ENCODE assay signal across 21 cellular contexts in the genomic region with DNA sequence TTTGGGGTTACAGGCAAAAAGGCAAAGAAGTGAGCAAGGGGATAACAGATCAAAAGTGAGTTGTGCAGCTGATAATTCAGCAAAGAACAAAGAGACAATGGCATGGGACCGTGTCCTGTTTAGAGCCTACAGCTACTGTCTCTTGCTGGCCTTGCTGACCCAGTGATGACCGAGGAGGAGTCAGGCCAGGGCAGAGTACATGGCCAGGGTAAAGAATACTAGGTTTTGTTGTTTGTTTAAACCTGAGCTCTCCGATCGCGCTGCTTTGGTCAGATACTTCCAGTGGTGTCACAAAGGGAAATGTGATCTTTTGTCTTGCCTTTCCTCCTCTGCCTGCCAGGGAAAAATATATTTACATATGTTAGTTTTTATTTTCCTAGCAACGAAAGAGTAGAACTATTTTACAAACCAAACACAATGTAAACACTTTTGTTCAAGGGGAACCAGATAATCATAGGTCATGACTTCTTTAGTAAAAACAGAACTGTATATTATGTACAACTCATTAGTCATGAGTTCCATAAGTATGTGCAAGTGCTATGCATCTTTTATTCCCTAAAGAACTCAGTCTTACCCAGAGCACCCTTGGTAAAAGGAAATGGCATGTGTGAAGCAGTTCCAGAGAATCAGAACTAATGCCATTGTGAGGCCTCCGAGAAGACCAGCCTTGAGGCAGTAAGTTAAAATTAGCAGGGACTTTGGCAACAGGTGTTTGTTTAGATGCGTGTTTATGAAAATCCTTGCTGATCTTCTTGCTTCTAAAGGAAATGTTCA.
DNase-seq lines count a peak whose midpoint lies in the region; ATAC-seq lines count a peak whose summit lies in the region.
"Had no signal": no experiment of that assay in that cellular context is flagged by ENCODE, and none has a peak within 500 bp of the region (broad histone marks: within the 10 kb centered on the region; RNA-seq: fewer than 3 reads in every experiment).

No MANE protein-coding gene starts in this region.

- H3K4me3 ChIP-seq in skeletal muscle satellite cell (ENCODE audit: low read length): no peak overlapping the region
- H3K4me3 ChIP-seq: lung, skin epidermis had no signal

- H3K27me3 ChIP-seq in skeletal muscle satellite cell (ENCODE audit: control insufficient read depth, insufficient read depth, low read length): no peaks in the 10 kb centered on the region

- no peak overlapping the region for H3K9ac ChIP-seq in skeletal muscle satellite cell (ENCODE audit: low read depth, low read length)
- H3K9ac ChIP-seq: parathyroid adenoma, SK-N-SH had no signal

- H3K4me1 ChIP-seq in skeletal muscle satellite cell (ENCODE audit: control insufficient read depth, insufficient read depth, low read length): peaks cover 9% of the 10 kb centered on the region
- H3K4me1 ChIP-seq: parathyroid adenoma had no signal

- H3K9me3 ChIP-seq in skeletal muscle satellite cell (replicated peaks; ENCODE audit: low read length): no peaks in the 10 kb centered on the region
- H3K9me3 ChIP-seq: SK-N-SH had no signal

- DNase-seq in NCI-H146 (lab: John Stamatoyannopoulos, UW) (peak; percentile 74), NCI-H69 (lab: John Stamatoyannopoulos, UW) (peak; percentile 70), glomerular endothelial cell (ENCODE audit: extremely low read depth, low read depth, low spot score) (peak; percentile 52), SW480 (ENCODE audit: low spot score) (no peak)
- DNase-seq in effector CD8-positive, alpha-beta T cell (lab: John Stamatoyannopoulos, UW): no peak
- DNase-seq: activated naive CD8-positive, alpha-beta T cell treated with anti-CD3 and anti-CD28 coated beads for 36 hours; AML-193; dermis blood vessel endothelial cell; Kasumi-1; NCI-H524; SK-N-SH; T-helper 9 cell had no signal

- no peak for ATAC-seq in HG03342 (IDR thresholded peaks at IDR 0.05; ENCODE audit: unreplicated experiment)
- ATAC-seq: activated CD4-positive, CD25-positive, alpha-beta regulatory T cell treated with anti-CD3 and anti-CD28 coated beads, Interleukin-2, amount 50 U/mL, for 24 hours; esophagus mucosa; HCT116; Panc1 had no signal

- no peaks in the 10 kb centered on the region for H3K36me3 ChIP-seq in skeletal muscle satellite cell (ENCODE audit: insufficient read depth, low read length)

- H3K4me2 ChIP-seq in skeletal muscle satellite cell (ENCODE audit: low read length): peak overlapping the region; percentile 17
- H3K4me2 ChIP-seq: SK-N-SH had no signal

Comparison
In these comparisons a context has a peak if more than half of its experiments do, and no peak if none do; other contexts are left out.
1. DNase-seq: peak in NCI-H146 (single experiment), NCI-H69 (single experiment) and glomerular endothelial cell (single experiment); none in effector CD8-positive, alpha-beta T cell (single experiment) and SW480 (single experiment).